ENCODE assay signal across 1 cellular context in the genomic region with DNA sequence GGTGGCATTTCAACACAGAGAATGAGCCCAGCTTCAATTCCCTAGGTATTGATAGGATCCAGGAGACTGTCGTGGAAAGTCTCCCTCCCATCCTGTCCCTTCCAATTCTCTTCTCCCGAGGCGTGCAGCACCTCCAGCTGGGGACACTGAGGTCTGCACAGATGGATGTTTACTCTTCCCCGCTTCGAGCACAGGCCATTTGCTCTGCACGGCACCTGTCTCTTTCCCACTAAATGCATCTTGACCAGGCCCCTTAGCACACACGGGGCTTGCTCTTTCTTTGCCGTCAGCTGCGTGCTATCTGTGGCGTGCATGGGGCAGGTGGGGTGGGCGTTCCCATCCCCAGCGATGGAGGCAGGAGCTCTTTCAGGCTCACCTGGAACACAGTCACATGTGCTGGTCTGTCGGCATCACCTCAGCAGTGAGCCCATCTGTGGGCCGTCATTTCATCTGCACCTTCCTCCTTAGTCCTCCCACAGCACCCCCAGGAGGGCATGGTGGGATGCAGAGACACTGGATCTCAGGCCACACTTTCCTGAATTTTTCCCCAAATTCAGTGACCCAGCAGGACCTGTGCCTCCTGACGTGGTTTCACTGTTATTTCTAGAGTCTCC.
TF ChIP-seq lines count a peak whose summit lies in the region.

No MANE protein-coding gene starts in this region.

TF ChIP-seq in HCT116, 20 proteins besides CTCF, POLR2A, EP300 and RAD21 (continued from another document):
- TF ChIP-seq, protein P1, sequence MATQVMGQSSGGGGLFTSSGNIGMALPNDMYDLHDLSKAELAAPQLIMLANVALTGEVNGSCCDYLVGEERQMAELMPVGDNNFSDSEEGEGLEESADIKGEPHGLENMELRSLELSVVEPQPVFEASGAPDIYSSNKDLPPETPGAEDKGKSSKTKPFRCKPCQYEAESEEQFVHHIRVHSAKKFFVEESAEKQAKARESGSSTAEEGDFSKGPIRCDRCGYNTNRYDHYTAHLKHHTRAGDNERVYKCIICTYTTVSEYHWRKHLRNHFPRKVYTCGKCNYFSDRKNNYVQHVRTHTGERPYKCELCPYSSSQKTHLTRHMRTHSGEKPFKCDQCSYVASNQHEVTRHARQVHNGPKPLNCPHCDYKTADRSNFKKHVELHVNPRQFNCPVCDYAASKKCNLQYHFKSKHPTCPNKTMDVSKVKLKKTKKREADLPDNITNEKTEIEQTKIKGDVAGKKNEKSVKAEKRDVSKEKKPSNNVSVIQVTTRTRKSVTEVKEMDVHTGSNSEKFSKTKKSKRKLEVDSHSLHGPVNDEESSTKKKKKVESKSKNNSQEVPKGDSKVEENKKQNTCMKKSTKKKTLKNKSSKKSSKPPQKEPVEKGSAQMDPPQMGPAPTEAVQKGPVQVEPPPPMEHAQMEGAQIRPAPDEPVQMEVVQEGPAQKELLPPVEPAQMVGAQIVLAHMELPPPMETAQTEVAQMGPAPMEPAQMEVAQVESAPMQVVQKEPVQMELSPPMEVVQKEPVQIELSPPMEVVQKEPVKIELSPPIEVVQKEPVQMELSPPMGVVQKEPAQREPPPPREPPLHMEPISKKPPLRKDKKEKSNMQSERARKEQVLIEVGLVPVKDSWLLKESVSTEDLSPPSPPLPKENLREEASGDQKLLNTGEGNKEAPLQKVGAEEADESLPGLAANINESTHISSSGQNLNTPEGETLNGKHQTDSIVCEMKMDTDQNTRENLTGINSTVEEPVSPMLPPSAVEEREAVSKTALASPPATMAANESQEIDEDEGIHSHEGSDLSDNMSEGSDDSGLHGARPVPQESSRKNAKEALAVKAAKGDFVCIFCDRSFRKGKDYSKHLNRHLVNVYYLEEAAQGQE (IDR thresholded peaks at IDR 0.05; ENCODE audit: low read depth) = no peak
- no peak for TF ChIP-seq SRF (IDR thresholded peaks at IDR 0.05; ENCODE audit: low read depth)
